20 cellular contexts compared by ENCODE assay signal in genomic region chr6:105676837-105677236, GRCh38.
"Had no signal": no experiment of that assay in that cellular context is flagged by ENCODE, and none has a peak within 500 bp of the region (broad histone marks: within the 10 kb centered on the region; RNA-seq: fewer than 3 reads in every experiment).

No MANE protein-coding gene starts in this region.

- H3K27ac ChIP-seq: colonic mucosa, PC-9 had no signal

- H3K9me3 ChIP-seq: colonic mucosa had no signal

- H3K27me3 ChIP-seq: colonic mucosa had no signal

- H3K4me1 ChIP-seq: colonic mucosa had no signal

- H3K4me1 Mint-ChIP-seq: activated CD4-positive, alpha-beta T cell treated with anti-CD3 and anti-CD28 coated beads, Interleukin-2, amount 10 ng/mL, durations not matched to agents 7 days and 5 days; activated T-helper 17 cell treated with anti-CD3 and anti-CD28 coated beads, Interleukin-2, amount 50 U/mL, for 72 hours had no signal

- H3K4me3 ChIP-seq: colonic mucosa, PC-9 had no signal

- H3K36me3 ChIP-seq: colonic mucosa had no signal

- H3K27ac Mint-ChIP-seq: activated CD4-positive, alpha-beta memory T cell treated with anti-CD3 and anti-CD28 coated beads, Interleukin-2, amount 10 ng/mL, durations not matched to agents 7 days and 5 days; activated CD4-positive, alpha-beta T cell treated with anti-CD3 and anti-CD28 coated beads, Interleukin-2, amount 10 ng/mL, durations not matched to agents 7 days and 5 days; activated naive CD4-positive, alpha-beta T cell treated with anti-CD3 and anti-CD28 coated beads for 36 hours; activated naive CD8-positive, alpha-beta T cell; activated T-helper 17 cell treated with anti-CD3 and anti-CD28 coated beads, Interleukin-2, amount 50 U/mL, for 72 hours; T-helper 1 cell treated with Interleukin-12 subunit alpha and Interleukin-12 subunit beta and Interleukin-4 antibody, amounts not matched to agents 30 μg/mL and 1 μg/mL, for 36 hours; WTC11 had no signal

- H3K27me3 Mint-ChIP-seq: activated CD4-positive, alpha-beta memory T cell treated with anti-CD3 and anti-CD28 coated beads, Interleukin-2, amount 10 ng/mL, durations not matched to agents 7 days and 5 days; activated naive CD8-positive, alpha-beta T cell had no signal

- DNase-seq: activated CD4-positive, alpha-beta memory T cell treated with anti-CD3 and anti-CD28 coated beads, Interleukin-2, amount 10 ng/mL, durations not matched to agents 7 days and 5 days; activated CD4-positive, alpha-beta T cell treated with anti-CD3 and anti-CD28 coated beads, Interleukin-2, amount 10 ng/mL, durations not matched to agents 7 days and 5 days; activated CD4-positive, CD25-positive, alpha-beta regulatory T cell treated with anti-CD3 and anti-CD28 coated beads, Interleukin-2, amount 50 U/mL, for 72 hours; activated gamma-delta T cell; activated naive CD4-positive, alpha-beta T cell treated with anti-CD3 and anti-CD28 coated beads for 36 hours; activated T-cell treated with anti-CD3 and anti-CD28 coated beads for 4 hours; activated T-cell treated with anti-CD3 and anti-CD28 coated beads, Interleukin-2, amount 50 U/mL, for 48 hours; amygdala; colonic mucosa; NCI-H1048; NCI-H1417 treated with DMSO at 0.1 percent for 48 hours; NCI-H1694; NCI-H446; NCI-H524; SHP77 treated with DMSO at 0.1 percent for 48 hours had no signal

- ATAC-seq: WTC11 had no signal

- H3K4me3 Mint-ChIP-seq: activated CD4-positive, alpha-beta memory T cell treated with anti-CD3 and anti-CD28 coated beads, Interleukin-2, amount 10 ng/mL, durations not matched to agents 7 days and 5 days; activated CD4-positive, alpha-beta T cell treated with anti-CD3 and anti-CD28 coated beads, Interleukin-2, amount 10 ng/mL, durations not matched to agents 7 days and 5 days; activated naive CD4-positive, alpha-beta T cell treated with anti-CD3 and anti-CD28 coated beads for 36 hours; activated naive CD8-positive, alpha-beta T cell; activated T-helper 17 cell treated with anti-CD3 and anti-CD28 coated beads, Interleukin-2, amount 50 U/mL, for 72 hours; T-helper 1 cell treated with Interleukin-12 subunit alpha and Interleukin-12 subunit beta and Interleukin-4 antibody, amounts not matched to agents 30 μg/mL and 1 μg/mL, for 36 hours; WTC11 had no signal
